Comparison of ENCODE assay signal across 13 cellular contexts in genomic region chr16:82138478-82139285, GRCh38. TPM values are rescaled to one million over a fixed set of nuclear protein-coding genes. Genes with fewer than 3 reads are reported as not detected.
A peak's percentile ranks its signal among the peaks of the same experiment; 100 is the strongest.
DNase-seq lines count a peak whose midpoint lies in the region; ATAC-seq, FAIRE-seq and TF ChIP-seq lines count a peak whose summit lies in the region.
"Had no signal": no experiment of that assay in that cellular context is flagged by ENCODE, and none has a peak within 500 bp of the region (broad histone marks: within the 10 kb centered on the region; RNA-seq: fewer than 3 reads in every experiment).

No MANE protein-coding gene starts in this region.

- H3K4me3 ChIP-seq in cardiac muscle cell (peak overlapping the region; percentile 18), urinary bladder (ENCODE audit: low read depth, low read length) (no peak overlapping the region), tibial nerve (no peak overlapping the region)
- H3K4me3 ChIP-seq: coronary artery had no signal

- H3K4me1 ChIP-seq in cardiac muscle cell (ENCODE audit: low read depth) (no peaks in the 10 kb centered on the region), urinary bladder (ENCODE audit: insufficient read depth) (no peaks in the 10 kb centered on the region), tibial nerve (peaks cover 0 to 3% (median 0%) of the 10 kb centered on the region in 4 donors)

- no peak for TF ChIP-seq CTCF in cardiac muscle cell (IDR thresholded peaks at IDR 0.05; ENCODE audit: low read depth, low read length)
- TF ChIP-seq CTCF in VCaP (conservative IDR thresholded peaks at IDR 0.05): no peak
- TF ChIP-seq CTCF in tibial nerve (IDR thresholded peaks at IDR 0.05): no peak
- no peak for TF ChIP-seq CTCF in D721Med (IDR thresholded peaks at IDR 0.05; ENCODE audit: insufficient read depth, missing control alignments)

- intact Hi-C loops in left cardiac atrium (cut with DNase I): no loop called here
- intact Hi-C loops in left ventricle myocardium superior (cut with micrococcal nuclease): no loop called here

- H3K9me3 ChIP-seq in cardiac muscle cell (ENCODE audit: low read depth): no peaks in the 10 kb centered on the region
- H3K9me3 ChIP-seq in tibial nerve: no peaks in the 10 kb centered on the region

- H3K36me3 ChIP-seq in cardiac muscle cell (no peaks in the 10 kb centered on the region), urinary bladder (ENCODE audit: insufficient read depth) (no peaks in the 10 kb centered on the region), tibial nerve (peaks cover 0 to 6% (median 0%) of the 10 kb centered on the region in 3 donors)

- ATAC-seq in left cardiac atrium (no peak), left ventricle myocardium superior (no peak)

- TF ChIP-seq POLR2A in tibial nerve (IDR thresholded peaks at IDR 0.05): no peak

- H3K27ac ChIP-seq in cardiac muscle cell (no peak overlapping the region), VCaP (peak overlapping the region; percentile 66), urinary bladder (ENCODE audit: low read depth) (peak overlapping the region; percentile 3), tibial nerve (no peak overlapping the region)
- H3K27ac ChIP-seq: coronary artery had no signal

- FAIRE-seq in D721Med (lab: Jason Lieb, UNC): no peak

- H3K27me3 ChIP-seq in cardiac muscle cell (no peaks in the 10 kb centered on the region), tibial nerve (no peaks in the 10 kb centered on the region)

- TF ChIP-seq EP300 in tibial nerve (IDR thresholded peaks at IDR 0.05): no peak

- 85% methylated on average over 15 of the region's 15 CpGs for WGBS in urinary bladder
- 91 to 92% methylated on average over 15 of the region's 15 CpGs for WGBS in tibial nerve, 2 donors

- DNase-seq in cardiac muscle cell (ENCODE audit: low read depth in 1 of 2, low spot score in 1 of 2) (no peak), left cardiac atrium (no peak), left kidney (ENCODE audit: low read depth, low spot score) (peak; percentile 17), tibial nerve (ENCODE audit: low spot score in 2 of 2) (no peak), left ventricle myocardium superior (no peak), D721Med (ENCODE audit: insufficient read length, low spot score) (no peak)
- DNase-seq: activated effector memory CD4-positive, alpha-beta T cell treated with Interleukin-2 at 50 U/mL for 16 hours; NCI-H1694; stimulated activated CD8-positive, alpha-beta memory T cell treated with anti-CD3 and anti-CD28 coated beads, Interleukin-4, amount 100 ng/mL, for 48 hours; T1000 had no signal

RNA-seq across cellular contexts. Expression of gene MPHOSPH6, which starts 31.3 kb away (rescaled TPM):
- 9.3 and 13.8 TPM in 2 replicates for total RNA-seq in cardiac muscle cell
- polyA plus RNA-seq in cardiac muscle cell: 13.3 and 26.2 TPM in 2 replicates
- 10 to 100 TPM; 10.0 to 12.2 TPM for total RNA-seq in left cardiac atrium
- 29.4 TPM for total RNA-seq in urinary bladder
- polyA plus RNA-seq in urinary bladder: 20.3 TPM
- 10 to 100 TPM in 3 of 4 donors, 1 to 10 TPM in 1; 9.4 to 48.3 (median 29.7) TPM for total RNA-seq in tibial nerve
- 7.6 TPM for total RNA-seq in left ventricle myocardium superior

Comparison
In these comparisons a context has a peak if more than half of its experiments do, and no peak if none do; other contexts are left out.
1. H3K27ac ChIP-seq: peak in VCaP (single experiment) and urinary bladder (single experiment); none in cardiac muscle cell (single experiment) and tibial nerve (0 of 4).